ENCODE assay signal across 16 cellular contexts in genomic region chr9:19965336-19965735, GRCh38.
DNase-seq lines count a peak whose midpoint lies in the region; ATAC-seq and TF ChIP-seq lines count a peak whose summit lies in the region.
"Had no signal": no experiment of that assay in that cellular context is flagged by ENCODE, and none has a peak within 500 bp of the region (broad histone marks: within the 10 kb centered on the region; RNA-seq: fewer than 3 reads in every experiment).

No MANE protein-coding gene starts in this region.

- no peak overlapping the region for H3K4me3 ChIP-seq in AG10803 (ENCODE audit: low read length)
- H3K4me3 ChIP-seq: Peyer's patch had no signal

- peak; percentile 15 for DNase-seq in AG10803 (ENCODE audit: low read depth)
- peak; percentile 35 for DNase-seq in amniotic epithelial cell (ENCODE audit: low read depth)
- DNase-seq in fibroblast of gingiva (ENCODE audit: low read depth): peak; percentile 11
- DNase-seq in non-pigmented ciliary epithelial cell (ENCODE audit: low read depth): peak; percentile 37
- DNase-seq in RWPE1 (ENCODE audit: low spot score): no peak
- no peak for DNase-seq in activated T-cell treated with anti-CD3 and anti-CD28 coated beads, Interleukin-2, amount 50 U/mL, for 1 hour
- DNase-seq in HUDEP-2 (lab: John Stamatoyannopoulos, UW; ENCODE audit: unreplicated experiment in 76 of 76): no peak
- DNase-seq: C1 segment of cervical spinal cord; CD8-positive, alpha-beta memory T cell; DMS53; H7; NCI-H1105; NK-92 treated with Interleukin-12 subunit alpha and Interleukin-12 subunit beta, amount 100 ng/mL, for 24 hours; Peyer's patch had no signal

- no peak for ATAC-seq in esophagus mucosa
- ATAC-seq: Right ventricle myocardium inferior had no signal

- POLR2A ChIA-PET in RWPE1 (lab: Yijun Ruan, JAX; ENCODE audit: low non-redundant PET): no interaction called here

- no peak overlapping the region for H3K27ac ChIP-seq in RWPE1
- H3K27ac ChIP-seq: Peyer's patch had no signal

- CTCF ChIA-PET in RWPE1 (lab: Yijun Ruan, JAX): interaction anchor here (0.5 kb wide), 2 partner anchors 21 to 391 kb away, joined by 3 to 4 read pairs; no protein-coding TSS in a partner anchor

- TF ChIP-seq CTCF in AG10803 (conservative IDR thresholded peaks at IDR 0.05; ENCODE audit: low read length) (no peak), RWPE1 (conservative IDR thresholded peaks at IDR 0.05; ENCODE audit: low read depth) (no peak)

Comparison
In these comparisons a context has a peak if more than half of its experiments do, and no peak if none do; other contexts are left out.
1. DNase-seq: peak in AG10803 (single experiment), amniotic epithelial cell (single experiment), fibroblast of gingiva (single experiment) and non-pigmented ciliary epithelial cell (single experiment); none in RWPE1 (single experiment), activated T-cell treated with anti-CD3 and anti-CD28 coated beads, Interleukin-2, amount 50 U/mL, for 1 hour (single experiment) and HUDEP-2 (0 of 76).